ENCODE assay signal across 1 cellular context in genomic region chr1:43545321-43545685, GRCh38.
TF ChIP-seq lines count a peak whose summit lies in the region.

No MANE protein-coding gene starts in this region.

TF ChIP-seq in H1, 55 proteins besides CTCF, POLR2A, EP300 and RAD21:
- no peak for TF ChIP-seq SP4 (IDR thresholded peaks at IDR 0.05; ENCODE audit: low read length)
- TF ChIP-seq GABPA (IDR thresholded peaks at IDR 0.05; ENCODE audit: borderline replicate concordance, insufficient read depth, low read length), result no peak
